11 cellular contexts compared by ENCODE assay signal in genomic region chr1:201896951-201897391, GRCh38. TPM values are rescaled to one million over a fixed set of nuclear protein-coding genes. Genes with fewer than 3 reads are reported as not detected.
DNase-seq lines count a peak whose midpoint lies in the region; ATAC-seq and TF ChIP-seq lines count a peak whose summit lies in the region.
"Had no signal": no experiment of that assay in that cellular context is flagged by ENCODE, and none has a peak within 500 bp of the region (broad histone marks: within the 10 kb centered on the region; RNA-seq: fewer than 3 reads in every experiment).

No MANE protein-coding gene starts in this region.

- H3K4me3 ChIP-seq in PC-3 (ENCODE audit: low read length): no peak overlapping the region
- no peak overlapping the region for H3K4me3 ChIP-seq in prostate gland
- H3K4me3 ChIP-seq: suprapubic skin had no signal

- H3K9ac ChIP-seq in PC-3 (ENCODE audit: low read length): no peak overlapping the region

- peak; percentile 60 for ATAC-seq in PC-3
- ATAC-seq in HG02623 (IDR thresholded peaks at IDR 0.05; ENCODE audit: unreplicated experiment): no peak

- 31% methylated on average over 2 of the region's 2 CpGs for WGBS in prostate gland

- CTCF ChIA-PET in PC-3 (lab: Charles Lee): interaction anchor here (0.6 to 1.7 kb wide), 3 partner anchors 41 to 75 kb away, joined by 3 to 12 read pairs (median 3); partner anchors contain the start of gene LMOD1

- H3K4me1 ChIP-seq in PC-3 (ENCODE audit: insufficient read depth, low read length) (peaks cover 13% of the 10 kb centered on the region; the same call in 1 of the 2 replicates), prostate gland (replicated peaks) (no peaks in the 10 kb centered on the region)

- POLR2A ChIA-PET in PC-3 (lab: Charles Lee; ENCODE audit: unreplicated experiment): no interaction called here

- intact Hi-C loops in PC-3 (cut with micrococcal nuclease) (loop anchor here (1.0 to 5.0 kb wide), 2 partner anchors 35 to 75 kb away; no protein-coding TSS in a partner anchor), prostate gland (cut with DNase I) (loop anchor here (2.0 to 10.0 kb wide), 2 partner anchors 50 to 238 kb away; partner anchors contain the start of gene LMOD1)

- H3K36me3 ChIP-seq in PC-3 (ENCODE audit: low read depth, low read length): no peaks in the 10 kb centered on the region
- no peaks in the 10 kb centered on the region for H3K36me3 ChIP-seq in prostate gland
- H3K36me3 ChIP-seq: suprapubic skin had no signal

- H3K9me3 ChIP-seq in PC-3 (ENCODE audit: low read length) (no peaks in the 10 kb centered on the region), prostate gland (no peaks in the 10 kb centered on the region)
- H3K9me3 ChIP-seq: suprapubic skin had no signal

- no peaks in the 10 kb centered on the region for H4K20me1 ChIP-seq in PC-3 (ENCODE audit: low read length)

- H3F3A ChIP-seq in PC-3 (ENCODE audit: low read length, unreplicated experiment): no peaks in the 10 kb centered on the region

- TF ChIP-seq CTCF in PC-3 (conservative IDR thresholded peaks at IDR 0.05; ENCODE audit: low read depth, low read length) (peak; percentile 25; the same call in 1 of the 2 replicates), prostate gland (IDR thresholded peaks at IDR 0.05) (no peak)

- no peaks in the 10 kb centered on the region for H3K9me2 ChIP-seq in PC-3 (replicated peaks; ENCODE audit: low read length)

- H3K79me2 ChIP-seq in PC-3 (ENCODE audit: low read length): no peaks in the 10 kb centered on the region

- BruUV-seq in PC-3 (replicated peaks; lab: Mats Ljungman, UMichigan): no TSS peak

- H3K27ac ChIP-seq in PC-3 (ENCODE audit: low read length) (no peak overlapping the region), prostate gland (peak overlapping the region; percentile 51 to 59)
- H3K27ac ChIP-seq: suprapubic skin had no signal

- DNase-seq in Daoy (ENCODE audit: low read depth) (peak; percentile 50), PC-3 (peak; percentile 45), fibroblast of gingiva (ENCODE audit: low read depth) (peak; percentile 29), prostate gland (ENCODE audit: low spot score) (no peak), SHP77 (lab: John Stamatoyannopoulos, UW) (no peak), NOMO-1 (lab: John Stamatoyannopoulos, UW; ENCODE audit: unreplicated experiment in 2 of 2) (no peak), islet precursor cell (no peak)
- DNase-seq: effector CD8-positive, alpha-beta T cell; SW 1271 had no signal

- no peak for TF ChIP-seq POLR2A in prostate gland (IDR thresholded peaks at IDR 0.05)

- H2AFZ ChIP-seq in PC-3 (ENCODE audit: low read length): no peak overlapping the region

- H3K4me2 ChIP-seq in PC-3 (ENCODE audit: low read length): 0 out of 2 replicates have a peak overlapping the region, but pooled peaks have one; percentile 14

- H3K27me3 ChIP-seq in PC-3 (ENCODE audit: low read length): no peaks in the 10 kb centered on the region
- no peaks in the 10 kb centered on the region for H3K27me3 ChIP-seq in prostate gland (replicated peaks; ENCODE audit: insufficient read depth)
- H3K27me3 ChIP-seq: suprapubic skin had no signal

RNA-seq across cellular contexts. Expression of gene SHISA4, which starts 8.3 kb away (rescaled TPM):
- total RNA-seq in Daoy (2014; rRNA removed; shearing (Covaris generic)): 16.5 and 22.1 TPM in 2 replicates
- total RNA-seq in PC-3 (2014; rRNA removed) (12.4 and 14.3 TPM in 2 replicates), prostate gland (10 to 100 TPM; 24.5 to 61.9 TPM)

RNA-seq across cellular contexts. Expression of gene LMOD1, which starts 49.4 kb away (rescaled TPM):
- not detected in 2 replicates for total RNA-seq in Daoy (2014; rRNA removed; shearing (Covaris generic))
- total RNA-seq in PC-3 (2014; rRNA removed) (0.06 and 0.07 TPM in 2 replicates), prostate gland (100 to 1,000 TPM; 112 to 190 TPM)

RNA-seq across cellular contexts. Expression of gene TIMM17A, which starts 58.3 kb away (rescaled TPM):
- total RNA-seq in Daoy (2014; rRNA removed; shearing (Covaris generic)): 88.3 and 98.3 TPM in 2 replicates
- 50.9 and 57.7 TPM in 2 replicates for total RNA-seq in PC-3 (2014; rRNA removed)
- total RNA-seq in prostate gland: 10 to 100 TPM; 22.0 to 29.3 TPM

Comparison
In these comparisons a context has a peak if more than half of its experiments do, and no peak if none do; other contexts are left out.
1. DNase-seq: peak in Daoy (single experiment), PC-3 (single experiment) and fibroblast of gingiva (single experiment); none in prostate gland (single experiment), SHP77 (0 of 2), NOMO-1 (0 of 2) and islet precursor cell (single experiment).
2. RNA of gene LMOD1, which starts 49.4 kb away (total RNA-seq): 112 to 190 TPM in prostate gland; 0.06 to 0.07 TPM in PC-3 and not detected in Daoy; every median in the first group is over 100 times any median in the second.